1 cellular context compared by ENCODE assay signal in the genomic region with DNA sequence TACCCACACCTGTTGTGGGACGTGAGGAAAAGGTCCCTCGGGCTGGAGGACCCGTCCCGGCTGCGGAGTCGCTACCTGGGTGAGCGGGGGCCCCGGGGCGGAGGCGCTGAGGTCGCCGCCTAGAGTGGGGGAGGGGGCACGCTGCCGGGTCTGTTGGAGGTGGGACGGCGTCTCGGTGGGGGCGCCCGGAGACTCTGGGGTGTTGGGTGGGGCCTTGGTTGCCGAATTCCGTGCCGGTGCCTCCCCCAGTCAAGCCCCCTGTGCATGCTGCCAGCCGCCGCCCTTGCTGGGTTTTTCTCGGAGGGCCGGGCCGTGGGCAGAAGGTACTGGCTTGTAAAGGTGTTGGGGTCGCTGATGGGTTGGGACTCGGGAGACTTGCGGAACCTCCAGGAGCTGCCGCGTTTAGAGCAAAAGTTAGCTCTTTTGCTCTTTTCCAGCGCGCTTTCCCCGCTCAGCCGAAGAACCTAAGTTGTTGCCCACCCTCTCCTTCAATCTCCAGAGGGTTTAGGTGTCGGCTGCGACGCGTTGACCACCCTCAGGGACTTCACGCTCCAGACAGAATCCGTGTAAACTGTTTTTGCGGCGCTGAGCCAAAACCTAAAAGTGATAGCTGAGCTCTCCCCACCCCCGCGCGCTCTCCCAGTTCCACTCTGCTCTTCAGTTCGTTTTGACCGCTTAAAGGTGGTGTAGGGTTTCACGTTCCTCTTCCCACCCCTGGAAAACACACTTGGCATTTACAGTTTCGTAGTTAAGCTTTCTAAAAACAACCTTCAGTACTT.
A peak's percentile ranks its signal among the peaks of the same experiment; 100 is the strongest.
TF ChIP-seq lines count a peak whose summit lies in the region.

A gene (minus strand): TSS at position 143 of the 779 bp plus-strand sequence. CDS start 1,231 bp downstream, outside the sequence.

TF ChIP-seq in HEK293, 187 proteins besides CTCF, POLR2A, EP300 and RAD21 (continued from another document):
- TF ChIP-seq, protein P1, sequence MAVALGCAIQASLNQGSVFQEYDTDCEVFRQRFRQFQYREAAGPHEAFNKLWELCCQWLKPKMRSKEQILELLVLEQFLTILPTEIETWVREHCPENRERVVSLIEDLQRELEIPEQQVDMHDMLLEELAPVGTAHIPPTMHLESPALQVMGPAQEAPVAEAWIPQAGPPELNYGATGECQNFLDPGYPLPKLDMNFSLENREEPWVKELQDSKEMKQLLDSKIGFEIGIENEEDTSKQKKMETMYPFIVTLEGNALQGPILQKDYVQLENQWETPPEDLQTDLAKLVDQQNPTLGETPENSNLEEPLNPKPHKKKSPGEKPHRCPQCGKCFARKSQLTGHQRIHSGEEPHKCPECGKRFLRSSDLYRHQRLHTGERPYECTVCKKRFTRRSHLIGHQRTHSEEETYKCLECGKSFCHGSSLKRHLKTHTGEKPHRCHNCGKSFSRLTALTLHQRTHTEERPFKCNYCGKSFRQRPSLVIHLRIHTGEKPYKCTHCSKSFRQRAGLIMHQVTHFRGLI (tag by site-specific recombination; IDR thresholded peaks at IDR 0.05): 0 out of 2 replicates have a peak, but pooled peaks have one; percentile 18
- TF ChIP-seq, protein P2, sequence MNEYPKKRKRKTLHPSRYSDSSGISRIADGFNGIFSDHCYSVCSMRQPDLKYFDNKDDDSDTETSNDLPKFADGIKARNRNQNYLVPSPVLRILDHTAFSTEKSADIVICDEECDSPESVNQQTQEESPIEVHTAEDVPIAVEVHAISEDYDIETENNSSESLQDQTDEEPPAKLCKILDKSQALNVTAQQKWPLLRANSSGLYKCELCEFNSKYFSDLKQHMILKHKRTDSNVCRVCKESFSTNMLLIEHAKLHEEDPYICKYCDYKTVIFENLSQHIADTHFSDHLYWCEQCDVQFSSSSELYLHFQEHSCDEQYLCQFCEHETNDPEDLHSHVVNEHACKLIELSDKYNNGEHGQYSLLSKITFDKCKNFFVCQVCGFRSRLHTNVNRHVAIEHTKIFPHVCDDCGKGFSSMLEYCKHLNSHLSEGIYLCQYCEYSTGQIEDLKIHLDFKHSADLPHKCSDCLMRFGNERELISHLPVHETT (tag by site-specific recombination; IDR thresholded peaks at IDR 0.05): peak; percentile 20; the same call in 1 of the 2 replicates
- no peak for TF ChIP-seq ZNF670 (tag by site-specific recombination; IDR thresholded peaks at IDR 0.05; ENCODE audit: low read depth)
- TF ChIP-seq ZSCAN30 (tag by site-specific recombination; IDR thresholded peaks at IDR 0.05): peak; percentile 10; the same call in 1 of the 2 replicates
- no peak for TF ChIP-seq HOXD13 (CRISPR knock-in tag; IDR thresholded peaks at IDR 0.05; ENCODE audit: borderline replicate concordance)
- TF ChIP-seq ZNF777 (tag by site-specific recombination; IDR thresholded peaks at IDR 0.05; ENCODE audit: borderline replicate concordance): no peak
- TF ChIP-seq SP2 (tag by site-specific recombination; IDR thresholded peaks at IDR 0.05): peak; percentile 64
- 0 out of 2 replicates have a peak, but pooled peaks have one; percentile 43 for TF ChIP-seq ZNF792 (tag by site-specific recombination; IDR thresholded peaks at IDR 0.05)
- TF ChIP-seq GLIS2 (tag by site-specific recombination; IDR thresholded peaks at IDR 0.05): peak; percentile 96
- TF ChIP-seq, protein P3, sequence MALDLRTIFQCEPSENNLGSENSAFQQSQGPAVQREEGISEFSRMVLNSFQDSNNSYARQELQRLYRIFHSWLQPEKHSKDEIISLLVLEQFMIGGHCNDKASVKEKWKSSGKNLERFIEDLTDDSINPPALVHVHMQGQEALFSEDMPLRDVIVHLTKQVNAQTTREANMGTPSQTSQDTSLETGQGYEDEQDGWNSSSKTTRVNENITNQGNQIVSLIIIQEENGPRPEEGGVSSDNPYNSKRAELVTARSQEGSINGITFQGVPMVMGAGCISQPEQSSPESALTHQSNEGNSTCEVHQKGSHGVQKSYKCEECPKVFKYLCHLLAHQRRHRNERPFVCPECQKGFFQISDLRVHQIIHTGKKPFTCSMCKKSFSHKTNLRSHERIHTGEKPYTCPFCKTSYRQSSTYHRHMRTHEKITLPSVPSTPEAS (tag by site-specific recombination; IDR thresholded peaks at IDR 0.05): peak; percentile 5; the same call in 1 of the 2 replicates
- no peak; the same call in 1 of the 2 replicates for TF ChIP-seq ZNF184 (tag by site-specific recombination; IDR thresholded peaks at IDR 0.05)
- TF ChIP-seq ZNF146 (tag by site-specific recombination; IDR thresholded peaks at IDR 0.05): no peak
- 0 out of 2 replicates have a peak, but pooled peaks have one; percentile 22 for TF ChIP-seq ZNF837 (tag by site-specific recombination; IDR thresholded peaks at IDR 0.05)
- peak; percentile 93 for TF ChIP-seq ZXDB (tag by site-specific recombination; IDR thresholded peaks at IDR 0.05)
- 0 out of 2 replicates have a peak, but pooled peaks have one; percentile 19 for TF ChIP-seq ZNF585B (tag by site-specific recombination; IDR thresholded peaks at IDR 0.05)
- TF ChIP-seq, protein P4, sequence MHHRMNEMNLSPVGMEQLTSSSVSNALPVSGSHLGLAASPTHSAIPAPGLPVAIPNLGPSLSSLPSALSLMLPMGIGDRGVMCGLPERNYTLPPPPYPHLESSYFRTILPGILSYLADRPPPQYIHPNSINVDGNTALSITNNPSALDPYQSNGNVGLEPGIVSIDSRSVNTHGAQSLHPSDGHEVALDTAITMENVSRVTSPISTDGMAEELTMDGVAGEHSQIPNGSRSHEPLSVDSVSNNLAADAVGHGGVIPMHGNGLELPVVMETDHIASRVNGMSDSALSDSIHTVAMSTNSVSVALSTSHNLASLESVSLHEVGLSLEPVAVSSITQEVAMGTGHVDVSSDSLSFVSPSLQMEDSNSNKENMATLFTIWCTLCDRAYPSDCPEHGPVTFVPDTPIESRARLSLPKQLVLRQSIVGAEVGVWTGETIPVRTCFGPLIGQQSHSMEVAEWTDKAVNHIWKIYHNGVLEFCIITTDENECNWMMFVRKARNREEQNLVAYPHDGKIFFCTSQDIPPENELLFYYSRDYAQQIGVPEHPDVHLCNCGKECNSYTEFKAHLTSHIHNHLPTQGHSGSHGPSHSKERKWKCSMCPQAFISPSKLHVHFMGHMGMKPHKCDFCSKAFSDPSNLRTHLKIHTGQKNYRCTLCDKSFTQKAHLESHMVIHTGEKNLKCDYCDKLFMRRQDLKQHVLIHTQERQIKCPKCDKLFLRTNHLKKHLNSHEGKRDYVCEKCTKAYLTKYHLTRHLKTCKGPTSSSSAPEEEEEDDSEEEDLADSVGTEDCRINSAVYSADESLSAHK (tag by site-specific recombination; IDR thresholded peaks at IDR 0.05): no peak
- TF ChIP-seq ZNF354C (tag by site-specific recombination; IDR thresholded peaks at IDR 0.05; ENCODE audit: borderline replicate concordance, low read depth): no peak
- TF ChIP-seq OVOL3 (tag by site-specific recombination; IDR thresholded peaks at IDR 0.05): peak; percentile 21; the same call in 1 of the 2 replicates
- TF ChIP-seq ZNF292 (tag by site-specific recombination; IDR thresholded peaks at IDR 0.05; ENCODE audit: borderline replicate concordance, low read depth): no peak
- no peak for TF ChIP-seq ZNF664 (tag by site-specific recombination; IDR thresholded peaks at IDR 0.05)
- peak; percentile 69 for TF ChIP-seq KLF1 (tag by site-specific recombination; IDR thresholded peaks at IDR 0.05)
- peak; percentile 51; the same call in 1 of the 2 replicates for TF ChIP-seq ZSCAN16 (tag by site-specific recombination; IDR thresholded peaks at IDR 0.05)
- peak; percentile 69 for TF ChIP-seq ZEB2 (tag by site-specific recombination; IDR thresholded peaks at IDR 0.05)
- TF ChIP-seq ZNF248 (tag by site-specific recombination; IDR thresholded peaks at IDR 0.05): no peak
- TF ChIP-seq, protein P5, sequence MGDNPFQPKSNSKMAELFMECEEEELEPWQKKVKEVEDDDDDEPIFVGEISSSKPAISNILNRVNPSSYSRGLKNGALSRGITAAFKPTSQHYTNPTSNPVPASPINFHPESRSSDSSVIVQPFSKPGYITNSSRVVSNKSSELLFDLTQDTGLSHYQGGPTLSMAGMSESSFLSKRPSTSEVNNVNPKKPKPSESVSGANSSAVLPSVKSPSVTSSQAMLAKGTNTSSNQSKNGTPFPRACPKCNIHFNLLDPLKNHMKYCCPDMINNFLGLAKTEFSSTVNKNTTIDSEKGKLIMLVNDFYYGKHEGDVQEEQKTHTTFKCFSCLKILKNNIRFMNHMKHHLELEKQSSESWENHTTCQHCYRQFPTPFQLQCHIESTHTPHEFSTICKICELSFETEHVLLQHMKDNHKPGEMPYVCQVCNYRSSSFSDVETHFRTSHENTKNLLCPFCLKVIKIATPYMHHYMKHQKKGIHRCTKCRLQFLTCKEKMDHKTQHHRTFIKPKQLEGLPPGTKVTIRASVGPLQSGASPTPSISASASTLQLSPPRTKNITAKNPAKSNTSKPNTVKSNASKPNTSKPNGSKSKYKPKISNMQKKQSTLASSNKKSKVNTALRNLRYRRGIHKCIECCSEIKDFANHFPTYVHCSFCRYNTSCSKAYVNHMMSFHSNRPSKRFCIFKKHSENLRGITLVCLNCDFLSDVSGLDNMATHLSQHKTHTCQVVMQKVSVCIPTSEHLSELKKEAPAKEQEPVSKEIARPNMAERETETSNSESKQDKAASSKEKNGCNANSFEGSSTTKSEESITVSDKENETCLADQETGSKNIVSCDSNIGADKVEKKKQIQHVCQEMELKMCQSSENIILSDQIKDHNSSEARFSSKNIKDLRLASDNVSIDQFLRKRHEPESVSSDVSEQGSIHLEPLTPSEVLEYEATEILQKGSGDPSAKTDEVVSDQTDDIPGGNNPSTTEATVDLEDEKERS (tag by site-specific recombination; IDR thresholded peaks at IDR 0.05): no peak
- TF ChIP-seq, protein P6, sequence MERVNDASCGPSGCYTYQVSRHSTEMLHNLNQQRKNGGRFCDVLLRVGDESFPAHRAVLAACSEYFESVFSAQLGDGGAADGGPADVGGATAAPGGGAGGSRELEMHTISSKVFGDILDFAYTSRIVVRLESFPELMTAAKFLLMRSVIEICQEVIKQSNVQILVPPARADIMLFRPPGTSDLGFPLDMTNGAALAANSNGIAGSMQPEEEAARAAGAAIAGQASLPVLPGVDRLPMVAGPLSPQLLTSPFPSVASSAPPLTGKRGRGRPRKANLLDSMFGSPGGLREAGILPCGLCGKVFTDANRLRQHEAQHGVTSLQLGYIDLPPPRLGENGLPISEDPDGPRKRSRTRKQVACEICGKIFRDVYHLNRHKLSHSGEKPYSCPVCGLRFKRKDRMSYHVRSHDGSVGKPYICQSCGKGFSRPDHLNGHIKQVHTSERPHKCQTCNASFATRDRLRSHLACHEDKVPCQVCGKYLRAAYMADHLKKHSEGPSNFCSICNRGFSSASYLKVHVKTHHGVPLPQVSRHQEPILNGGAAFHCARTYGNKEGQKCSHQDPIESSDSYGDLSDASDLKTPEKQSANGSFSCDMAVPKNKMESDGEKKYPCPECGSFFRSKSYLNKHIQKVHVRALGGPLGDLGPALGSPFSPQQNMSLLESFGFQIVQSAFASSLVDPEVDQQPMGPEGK (tag by site-specific recombination; IDR thresholded peaks at IDR 0.05): peak; percentile 78
- peak; percentile 26; the same call in 1 of the 2 replicates for TF ChIP-seq ZBTB7A (tag by site-specific recombination; IDR thresholded peaks at IDR 0.05; ENCODE audit: low read depth)
- TF ChIP-seq, protein P7, sequence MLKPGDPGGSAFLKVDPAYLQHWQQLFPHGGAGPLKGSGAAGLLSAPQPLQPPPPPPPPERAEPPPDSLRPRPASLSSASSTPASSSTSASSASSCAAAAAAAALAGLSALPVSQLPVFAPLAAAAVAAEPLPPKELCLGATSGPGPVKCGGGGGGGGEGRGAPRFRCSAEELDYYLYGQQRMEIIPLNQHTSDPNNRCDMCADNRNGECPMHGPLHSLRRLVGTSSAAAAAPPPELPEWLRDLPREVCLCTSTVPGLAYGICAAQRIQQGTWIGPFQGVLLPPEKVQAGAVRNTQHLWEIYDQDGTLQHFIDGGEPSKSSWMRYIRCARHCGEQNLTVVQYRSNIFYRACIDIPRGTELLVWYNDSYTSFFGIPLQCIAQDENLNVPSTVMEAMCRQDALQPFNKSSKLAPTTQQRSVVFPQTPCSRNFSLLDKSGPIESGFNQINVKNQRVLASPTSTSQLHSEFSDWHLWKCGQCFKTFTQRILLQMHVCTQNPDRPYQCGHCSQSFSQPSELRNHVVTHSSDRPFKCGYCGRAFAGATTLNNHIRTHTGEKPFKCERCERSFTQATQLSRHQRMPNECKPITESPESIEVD (tag by site-specific recombination; IDR thresholded peaks at IDR 0.05): no peak
- peak; percentile 61 for TF ChIP-seq EGR2 (tag by site-specific recombination; IDR thresholded peaks at IDR 0.05; ENCODE audit: low read depth)
- TF ChIP-seq, protein P8, sequence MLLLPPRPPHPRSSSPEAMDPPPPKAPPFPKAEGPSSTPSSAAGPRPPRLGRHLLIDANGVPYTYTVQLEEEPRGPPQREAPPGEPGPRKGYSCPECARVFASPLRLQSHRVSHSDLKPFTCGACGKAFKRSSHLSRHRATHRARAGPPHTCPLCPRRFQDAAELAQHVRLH (tag by site-specific recombination; IDR thresholded peaks at IDR 0.05): no peak
